22 cellular contexts compared by ENCODE assay signal in the genomic region with DNA sequence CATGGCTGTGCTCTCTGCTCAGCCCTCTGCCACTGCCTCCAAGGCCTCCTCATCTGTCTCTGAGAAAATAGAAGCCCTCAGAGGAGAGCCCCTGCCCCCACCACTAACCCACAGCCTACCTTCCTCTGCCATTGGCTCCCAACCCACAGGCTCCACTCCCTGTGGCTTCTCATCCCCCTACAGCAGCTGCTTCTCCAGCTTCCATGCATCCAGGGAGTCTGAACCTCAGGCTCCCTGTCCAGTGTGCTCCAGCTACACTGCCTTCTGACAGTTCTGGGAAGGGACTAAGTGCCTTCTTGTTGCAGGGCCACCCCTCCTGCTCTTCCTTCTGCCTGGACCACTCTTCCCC. TPM values are rescaled to one million over a fixed set of nuclear protein-coding genes. Genes with fewer than 3 reads are reported as not detected.
"Had no signal": no experiment of that assay in that cellular context is flagged by ENCODE, and none has a peak within 500 bp of the region (broad histone marks: within the 10 kb centered on the region; RNA-seq: fewer than 3 reads in every experiment).

No MANE protein-coding gene starts in this region.

- H3K4me1 ChIP-seq: ascending aorta, lower lobe of right lung, prostate gland, thyroid gland had no signal

- H3K4me1 Mint-ChIP-seq: activated CD4-positive, alpha-beta T cell treated with anti-CD3 and anti-CD28 coated beads, Interleukin-2, amount 10 ng/mL, durations not matched to agents 24 days and 14 days; activated naive CD4-positive, alpha-beta T cell treated with anti-CD3 and anti-CD28 coated beads, Interleukin-2, amount 10 ng/mL, durations not matched to agents 7 days and 5 days; naive B cell; stimulated activated memory B cell treated with anti-CD40 and anti-IgM and Interleukin-4, amounts not matched to agents 10 μg/mL and 1 μg/mL and 100 μg/mL, for 72 hours had no signal

- DNase-seq: activated CD4-positive, alpha-beta T cell treated with anti-CD3 and anti-CD28 coated beads, Interleukin-2, amount 10 ng/mL, durations not matched to agents 24 days and 14 days; activated CD8-positive, alpha-beta T cell treated with anti-CD3 and anti-CD28 coated beads for 36 hours; activated naive CD4-positive, alpha-beta T cell treated with anti-CD3 and anti-CD28 coated beads, Interleukin-2, amount 10 ng/mL, durations not matched to agents 7 days and 5 days; activated T-cell treated with anti-CD3 and anti-CD28 coated beads, Interleukin-2, amount 50 U/mL, for 24 hours; cerebellar nuclear complex; cortex of kidney; effector CD4-positive, alpha-beta T cell; glutamatergic neuron; hypothalamus; lower lobe of right lung; naive B cell; right cardiac atrium; stimulated activated CD4-positive, alpha-beta T cell treated with anti-CD3 and anti-CD28 coated beads, Interleukin-4, amount 100 ng/mL, for 24 hours; thyroid gland had no signal

- H3K27ac Mint-ChIP-seq: activated CD4-positive, alpha-beta T cell treated with anti-CD3 and anti-CD28 coated beads, Interleukin-2, amount 10 ng/mL, durations not matched to agents 24 days and 14 days; activated CD8-positive, alpha-beta T cell treated with anti-CD3 and anti-CD28 coated beads for 36 hours; activated naive CD4-positive, alpha-beta T cell treated with anti-CD3 and anti-CD28 coated beads, Interleukin-2, amount 10 ng/mL, durations not matched to agents 7 days and 5 days; activated T-cell treated with anti-CD3 and anti-CD28 coated beads, Interleukin-2, amount 50 U/mL, for 24 hours; stimulated activated memory B cell treated with anti-CD40 and anti-IgM and Interleukin-4, amounts not matched to agents 10 μg/mL and 1 μg/mL and 100 μg/mL, for 72 hours had no signal

- H3K9me3 ChIP-seq: ascending aorta, lower lobe of right lung, prostate gland, thyroid gland had no signal

- H3K36me3 Mint-ChIP-seq: activated naive CD4-positive, alpha-beta T cell treated with anti-CD3 and anti-CD28 coated beads, Interleukin-2, amount 10 ng/mL, durations not matched to agents 7 days and 5 days; naive B cell; stimulated activated memory B cell treated with anti-CD40 and anti-IgM and Interleukin-4, amounts not matched to agents 10 μg/mL and 1 μg/mL and 100 μg/mL, for 72 hours had no signal

- H3K27me3 Mint-ChIP-seq: activated CD4-positive, alpha-beta T cell treated with anti-CD3 and anti-CD28 coated beads, Interleukin-2, amount 10 ng/mL, durations not matched to agents 24 days and 14 days; activated CD8-positive, alpha-beta T cell treated with anti-CD3 and anti-CD28 coated beads for 36 hours; activated naive CD4-positive, alpha-beta T cell treated with anti-CD3 and anti-CD28 coated beads, Interleukin-2, amount 10 ng/mL, durations not matched to agents 7 days and 5 days; activated T-cell treated with anti-CD3 and anti-CD28 coated beads, Interleukin-2, amount 50 U/mL, for 24 hours; stimulated activated memory B cell treated with anti-CD40 and anti-IgM and Interleukin-4, amounts not matched to agents 10 μg/mL and 1 μg/mL and 100 μg/mL, for 72 hours had no signal

- H3K27ac ChIP-seq: ascending aorta, lower lobe of right lung, prostate gland, SK-N-MC, thyroid gland had no signal

- ATAC-seq: activated CD8-positive, alpha-beta T cell treated with anti-CD3 and anti-CD28 coated beads for 36 hours; esophagus mucosa; lower lobe of right lung had no signal

- H3K36me3 ChIP-seq: lower lobe of right lung, prostate gland, thyroid gland had no signal

- H3K4me3 Mint-ChIP-seq: activated CD4-positive, alpha-beta T cell treated with anti-CD3 and anti-CD28 coated beads, Interleukin-2, amount 10 ng/mL, durations not matched to agents 24 days and 14 days; activated CD8-positive, alpha-beta T cell treated with anti-CD3 and anti-CD28 coated beads for 36 hours; activated naive CD4-positive, alpha-beta T cell treated with anti-CD3 and anti-CD28 coated beads, Interleukin-2, amount 10 ng/mL, durations not matched to agents 7 days and 5 days; activated T-cell treated with anti-CD3 and anti-CD28 coated beads, Interleukin-2, amount 50 U/mL, for 24 hours; naive B cell; neural crest cell; stimulated activated memory B cell treated with anti-CD40 and anti-IgM and Interleukin-4, amounts not matched to agents 10 μg/mL and 1 μg/mL and 100 μg/mL, for 72 hours had no signal

- FAIRE-seq: bronchial epithelial cell, keratinocyte had no signal

- H3K4me3 ChIP-seq: ascending aorta, lower lobe of right lung, prostate gland, SK-N-MC, thyroid gland had no signal

- H3K9me3 Mint-ChIP-seq: activated CD4-positive, alpha-beta T cell treated with anti-CD3 and anti-CD28 coated beads, Interleukin-2, amount 10 ng/mL, durations not matched to agents 24 days and 14 days; activated CD8-positive, alpha-beta T cell treated with anti-CD3 and anti-CD28 coated beads for 36 hours; activated naive CD4-positive, alpha-beta T cell treated with anti-CD3 and anti-CD28 coated beads, Interleukin-2, amount 10 ng/mL, durations not matched to agents 7 days and 5 days; activated T-cell treated with anti-CD3 and anti-CD28 coated beads, Interleukin-2, amount 50 U/mL, for 24 hours had no signal

- H3K27me3 ChIP-seq: ascending aorta, thyroid gland had no signal

RNA-seq across cellular contexts. Expression of a gene that starts 29.3 kb away (rescaled TPM):
- polyA plus RNA-seq: keratinocyte had no signal
